ENCODE assay signal across 8 cellular contexts in genomic region chr1:26695417-26696190, GRCh38. TPM values are rescaled to one million over a fixed set of nuclear protein-coding genes. Genes with fewer than 3 reads are reported as not detected.
DNase-seq lines count a peak whose midpoint lies in the region; ATAC-seq and TF ChIP-seq lines count a peak whose summit lies in the region.

Gene ARID1A, plus strand, starts transcription at chr1:26696015. Its CDS starts 389 bp downstream, at chr1:26696404.

- H3K4me3 ChIP-seq in testis: peak within 1 kb of the TSS; percentile 98 to 99

- H3K4me1 ChIP-seq in testis: peaks cover 50% of the 10 kb centered on the region

- H3K4me1 Mint-ChIP-seq in osteocyte (ENCODE audit: unreplicated experiment): peaks cover 37% of the 10 kb centered on the region

- H3K36me3 ChIP-seq in testis (ENCODE audit: low read depth, missing control alignments): no peaks in the 10 kb centered on the region

- H3K9me3 Mint-ChIP-seq in osteocyte (ENCODE audit: unreplicated experiment): no peaks in the 10 kb centered on the region

- no peaks in the 10 kb centered on the region for H3K27me3 ChIP-seq in testis

- intact Hi-C loops in head of caudate nucleus (cut with DNase I) (loop anchor here (2.0 to 10.0 kb wide), 2 partner anchors 91 to 539 kb away; partner anchors contain the start of genes PIGV and WDTC1), testis (cut with DNase I; ENCODE audit: low total_unique reads) (loop anchor here (5.0 kb wide), 1 partner anchor 92 kb away; the partner anchor contains the start of gene PIGV)

- ATAC-seq in HG02763 (IDR thresholded peaks at IDR 0.05; ENCODE audit: unreplicated experiment): peak; percentile 54

- H3K36me3 Mint-ChIP-seq in osteocyte (ENCODE audit: unreplicated experiment): no peaks in the 10 kb centered on the region

- H3K27ac Mint-ChIP-seq in osteocyte (ENCODE audit: unreplicated experiment): peak within 1 kb of the TSS; percentile 98

- TF ChIP-seq CTCF in GM10266 (IDR thresholded peaks at IDR 0.05; ENCODE audit: control insufficient read depth, insufficient read depth, low read depth, missing control alignments) (no peak), osteocyte (IDR thresholded peaks at IDR 0.05) (peak; percentile 16), testis (IDR thresholded peaks at IDR 0.05) (peak in 2 of 3 experiments; percentile 24 to 37)

- no peaks in the 10 kb centered on the region for H3K27me3 Mint-ChIP-seq in osteocyte (ENCODE audit: unreplicated experiment)

- no peak for TF ChIP-seq POLR2A in testis (IDR thresholded peaks at IDR 0.05)

- H3K9me3 ChIP-seq in testis: no peaks in the 10 kb centered on the region

- WGBS in testis, 2 donors: 0 to 2% methylated on average over 16 to 75 of the region's 86 CpGs

- H3K27ac ChIP-seq in testis: peak within 1 kb of the TSS; percentile 97 to 99

- peak; percentile 86 for DNase-seq in GM10266 (ENCODE audit: extremely low spot score)
- DNase-seq in NCI-H1417 treated with DMSO at 0.1 percent for 48 hours (lab: John Stamatoyannopoulos, UW): peak; percentile 72
- DNase-seq in SW480 (ENCODE audit: low spot score): peak; percentile 94
- DNase-seq in activated naive CD8-positive, alpha-beta T cell treated with anti-CD3 and anti-CD28 coated beads, Interleukin-2, amount 50 U/mL, for 16 hours (ENCODE audit: low read depth, low spot score): peak; percentile 82
- DNase-seq in head of caudate nucleus: peak; percentile 86 to 97 (median 94)
- DNase-seq in osteocyte (ENCODE audit: extremely low spot score, unreplicated experiment): peak; percentile 99
- peak; percentile 94 for DNase-seq in testis

- peak within 1 kb of the TSS; percentile 76 for H3K4me3 Mint-ChIP-seq in osteocyte (ENCODE audit: unreplicated experiment)

RNA-seq across cellular contexts. Expression of gene ARID1A, which starts in this region (rescaled TPM):
- 70.0 and 78.7 TPM in 2 replicates for total RNA-seq in osteocyte
- 100 to 1,000 TPM; 106 to 119 TPM for total RNA-seq in testis
- 53.7 TPM for polyA plus RNA-seq in testis (ENCODE audit: insufficient read depth, low read depth, low replicate concordance)

Comparison
In these comparisons a context has a peak if more than half of its experiments do, and no peak if none do; other contexts are left out.
1. Peak in every context shown above with its lines: DNase-seq, ATAC-seq, H3K4me3 ChIP-seq and H3K27ac ChIP-seq.